In genomic region chr19:17303167-17303939, GRCh38 we compare ENCODE assay signal across 8 cellular contexts. TPM values are rescaled to one million over a fixed set of nuclear protein-coding genes. Genes with fewer than 3 reads are reported as not detected.
DNase-seq lines count a peak whose midpoint lies in the region; ATAC-seq and TF ChIP-seq lines count a peak whose summit lies in the region.

TSS of gene ABHD8 (minus strand) at chr19:17303425. CDS start at chr19:17301616, 1,809 bp downstream.

- intact Hi-C loops in stomach (cut with DNase I; ENCODE audit: low total_unique reads): no loop called here

- no peaks in the 10 kb centered on the region for H4K20me1 ChIP-seq in neural progenitor cell (ENCODE audit: low read depth)

- peaks cover 1% of the 10 kb centered on the region for H3K9me3 Mint-ChIP-seq in neural progenitor cell

- WGBS in stomach, 5 donors: 1 to 2% (median 2%) methylated on average over 13 to 52 of the region's 52 CpGs

- H3K27ac ChIP-seq in foreskin keratinocyte (no peak within 1 kb of the TSS), neural progenitor cell (no peak within 1 kb of the TSS), stomach (peak within 1 kb of the TSS; percentile 66 to 92 (median 90))

- H3K79me2 ChIP-seq in neural progenitor cell (ENCODE audit: low read depth): peaks cover 11% of the 10 kb centered on the region

- H3K27me3 Mint-ChIP-seq in neural progenitor cell (ENCODE audit: insufficient read depth, low read depth): peaks cover 7% of the 10 kb centered on the region

- no peak within 1 kb of the TSS for H3K27ac Mint-ChIP-seq in neural progenitor cell

- H3K9me3 ChIP-seq in neural progenitor cell (ENCODE audit: low read depth) (no peaks in the 10 kb centered on the region), stomach (peaks cover 0 to under 1% (median 0%) of the 10 kb centered on the region in 4 donors)

- H3K4me1 ChIP-seq in foreskin keratinocyte (peaks cover 8% of the 10 kb centered on the region), neural progenitor cell (peaks cover 6% of the 10 kb centered on the region), stomach (peaks cover 21 to 71% (median 59%) of the 10 kb centered on the region in 4 donors)

- peaks cover 32% of the 10 kb centered on the region for H3K4me1 Mint-ChIP-seq in neural progenitor cell

- ATAC-seq in foreskin keratinocyte: peak; percentile 70

- H3K9ac ChIP-seq in neural progenitor cell: no peak within 1 kb of the TSS

- H3K4me3 ChIP-seq in neural progenitor cell (peak within 1 kb of the TSS; percentile 67), stomach (peak within 1 kb of the TSS; percentile 61 to 89 (median 72))

- TF ChIP-seq EP300 in stomach (IDR thresholded peaks at IDR 0.05): no peak

- peak within 1 kb of the TSS; percentile 91 for H3K4me3 Mint-ChIP-seq in neural progenitor cell

- H3K36me3 Mint-ChIP-seq in neural progenitor cell: peaks cover 9% of the 10 kb centered on the region

- H3K27me3 ChIP-seq in foreskin keratinocyte: no peaks in the 10 kb centered on the region
- H3K27me3 ChIP-seq in neural progenitor cell: no peaks in the 10 kb centered on the region
- H3K27me3 ChIP-seq in stomach: no peaks in the 10 kb centered on the region

- H3K4me2 ChIP-seq in neural progenitor cell: peak within 1 kb of the TSS; percentile 90

- TF ChIP-seq CTCF in foreskin keratinocyte (conservative IDR thresholded peaks at IDR 0.05) (peak; percentile 53), neural progenitor cell (IDR thresholded peaks at IDR 0.05) (peak; percentile 72), stomach (IDR thresholded peaks at IDR 0.05) (peak in 5 of 7 experiments; percentile 46 to 80 (median 73))

- peaks cover 38% of the 10 kb centered on the region for H3F3A ChIP-seq in neural progenitor cell (ENCODE audit: low read depth)

- no peak for TF ChIP-seq POLR2A in stomach (IDR thresholded peaks at IDR 0.05)

- H3K36me3 ChIP-seq in neural progenitor cell (no peaks in the 10 kb centered on the region), stomach (peaks cover 0 to 25% (median 15%) of the 10 kb centered on the region in 4 donors)

- peak within 1 kb of the TSS; percentile 77 for H2AFZ ChIP-seq in neural progenitor cell (replicated peaks)

- DNase-seq in ELF-1 (ENCODE audit: low read depth, low spot score) (peak; percentile 98), GOT3 (lab: John Stamatoyannopoulos, UW) (peak; percentile 80), M059J (ENCODE audit: low read depth) (peak; percentile 91), SHP77 treated with DMSO at 0.1 percent for 48 hours (lab: John Stamatoyannopoulos, UW) (peak; percentile 90), foreskin keratinocyte (peak; percentile 54 to 79), neural progenitor cell (ENCODE audit: low spot score) (peak; percentile 99), stomach (peak; percentile 97)
- DNase-seq in activated gamma-delta T cell treated with anti-CD3 and anti-CD28 coated beads, Interleukin-2, amount 50 U/mL, for 16 hours (ENCODE audit: low read depth): peak; percentile 87

RNA-seq across cellular contexts. Expression of gene ABHD8, which starts in this region (rescaled TPM):
- 19.1 and 30.2 TPM in 2 replicates for total RNA-seq in M059J (2014; rRNA removed; shearing (Covaris generic))
- 12.6 and 16.0 TPM in 2 replicates for total RNA-seq in foreskin keratinocyte
- polyA plus RNA-seq in foreskin keratinocyte: 14.4 and 17.6 TPM in 2 replicates
- total RNA-seq in neural progenitor cell (ENCODE audit: low replicate concordance): 4.6 and 13.3 TPM in 2 replicates
- total RNA-seq in stomach: 10 to 100 TPM in 3 of 5 donors, 1 to 10 TPM in 2; 4.9 to 28.1 (median 15.2) TPM
- polyA plus RNA-seq in stomach: 10 to 100 TPM in 1 of 3 donors, 1 to 10 TPM in 2; 8.0 to 12.0 (median 9.8) TPM

Comparison
In these comparisons a context has a peak if more than half of its experiments do, and no peak if none do; other contexts are left out.
1. H3K27ac ChIP-seq: peak in stomach (5 of 5); none in foreskin keratinocyte (single experiment) and neural progenitor cell (single experiment).
2. Peak in every context shown above with its lines, with median percentiles within 50 percentile points of each other: DNase-seq and CTCF ChIP-seq.